Comparison of ENCODE assay signal across 4 cellular contexts in genomic region chr2:166744117-166744516, GRCh38.
A peak's percentile ranks its signal among the peaks of the same experiment; 100 is the strongest.
TF ChIP-seq lines count a peak whose summit lies in the region.

No MANE protein-coding gene starts in this region.

TF ChIP-seq in A549, 52 proteins besides CTCF, POLR2A, EP300 and RAD21:
- TF ChIP-seq MAFK (IDR thresholded peaks at IDR 0.05; ENCODE audit: partially characterized antibody), result peak; percentile 79

TF ChIP-seq in IMR-90, 13 proteins besides CTCF, POLR2A, EP300 and RAD21:
- TF ChIP-seq MAFK (IDR thresholded peaks at IDR 0.05; ENCODE audit: low read depth, low read length), result peak; percentile 57; the same call in 1 of the 2 replicates

TF ChIP-seq in K562, 482 proteins besides CTCF, POLR2A, EP300 and RAD21:
- 0 out of 2 replicates have a peak, but pooled peaks have one; percentile 21 for TF ChIP-seq MAFG (tag; conservative IDR thresholded peaks at IDR 0.05)
- peak; percentile 63 for TF ChIP-seq ZNF316 (IDR thresholded peaks at IDR 0.05)
- peak; percentile 26; the same call in 1 of the 2 replicates for TF ChIP-seq C11orf30 (IDR thresholded peaks at IDR 0.05; ENCODE audit: low read depth)

TF ChIP-seq in HepG2, 621 proteins besides CTCF, POLR2A, EP300 and RAD21:
- peak; percentile 71 for TF ChIP-seq MAFF (IDR thresholded peaks at IDR 0.05; ENCODE audit: low read depth, low read length)
- TF ChIP-seq MAFK (conservative IDR thresholded peaks at IDR 0.05 in 1 of 2, IDR thresholded peaks at IDR 0.05 in 1 of 2; ENCODE audit: low read length in 2 of 2), result peak; percentile 71 to 83
